ENCODE assay signal across 30 cellular contexts in genomic region chr2:3073721-3074120, GRCh38.
"Had no signal": no experiment of that assay in that cellular context is flagged by ENCODE, and none has a peak within 500 bp of the region (broad histone marks: within the 10 kb centered on the region; RNA-seq: fewer than 3 reads in every experiment).

No MANE protein-coding gene starts in this region.

- H2AFZ ChIP-seq: hepatocyte had no signal

- H3K4me3 ChIP-seq: adrenal gland, body of pancreas, breast epithelium, cardiac muscle cell, colonic mucosa, gastroesophageal sphincter, heart right ventricle, hepatocyte had no signal

- DNase-seq: activated CD4-positive, alpha-beta T cell treated with anti-CD3 and anti-CD28 coated beads for 1 hour; activated CD4-positive, alpha-beta T cell treated with anti-CD3 and anti-CD28 coated beads for 4 hours; activated CD4-positive, alpha-beta T cell treated with anti-CD3 and anti-CD28 coated beads, Interleukin-2, amount 10 ng/mL, durations not matched to agents 7 days and 5 days; activated CD4-positive, alpha-beta T cell treated with anti-CD3 and anti-CD28 coated beads, Interleukin-2, amount 50 U/mL, for 4 hours; activated CD8-positive, alpha-beta memory T cell treated with anti-CD3 and anti-CD28 coated beads for 24 hours; activated CD8-positive, alpha-beta T cell treated with anti-CD3 and anti-CD28 coated beads for 36 hours; activated effector memory CD4-positive, alpha-beta T cell treated with anti-CD3 and anti-CD28 coated beads, Interleukin-2, amount 50 U/mL, for 16 hours; activated naive CD4-positive, alpha-beta T cell treated with anti-CD3 and anti-CD28 coated beads for 36 hours; activated naive CD8-positive, alpha-beta T cell treated with anti-CD3 and anti-CD28 coated beads for 36 hours; activated naive CD8-positive, alpha-beta T cell treated with anti-CD3 and anti-CD28 coated beads, Interleukin-2, amount 50 U/mL, for 24 hours; activated T-cell treated with anti-CD3 and anti-CD28 coated beads, Interleukin-2, amount 50 U/mL, for 4 hours; adrenal gland; aorta; body of pancreas; central memory CD4-positive, alpha-beta T cell; cerebellar nuclear complex; colonic mucosa; effector CD8-positive, alpha-beta T cell; foreskin keratinocyte; heart right ventricle; T-helper 2 cell had no signal

- H3K9me3 ChIP-seq: adrenal gland, body of pancreas, breast epithelium, colonic mucosa, gastroesophageal sphincter, heart right ventricle had no signal

- H3K27ac Mint-ChIP-seq: activated CD4-positive, alpha-beta T cell treated with anti-CD3 and anti-CD28 coated beads, Interleukin-2, amount 10 ng/mL, durations not matched to agents 7 days and 5 days; activated CD8-positive, alpha-beta T cell treated with anti-CD3 and anti-CD28 coated beads for 36 hours; activated naive CD4-positive, alpha-beta T cell treated with anti-CD3 and anti-CD28 coated beads for 36 hours; activated naive CD4-positive, alpha-beta T cell treated with anti-CD3 and anti-CD28 coated beads, Interleukin-2, amount 50 U/mL, for 24 hours; activated naive CD8-positive, alpha-beta T cell treated with anti-CD3 and anti-CD28 coated beads for 36 hours; activated naive CD8-positive, alpha-beta T cell treated with anti-CD3 and anti-CD28 coated beads, Interleukin-2, amount 50 U/mL, for 24 hours; activated T-helper 17 cell treated with anti-CD3 and anti-CD28 coated beads, Interleukin-2, amount 50 U/mL, for 72 hours; WTC11 had no signal

- H3K36me3 Mint-ChIP-seq: activated naive CD4-positive, alpha-beta T cell treated with anti-CD3 and anti-CD28 coated beads, Interleukin-2, amount 50 U/mL, for 24 hours; activated naive CD8-positive, alpha-beta T cell treated with anti-CD3 and anti-CD28 coated beads for 36 hours; WTC11 had no signal

- H3K27ac ChIP-seq: adrenal gland, body of pancreas, breast epithelium, cardiac muscle cell, colonic mucosa, foreskin keratinocyte, gastroesophageal sphincter, heart right ventricle, hepatocyte, VCaP had no signal

- H3K4me1 ChIP-seq: adrenal gland, body of pancreas, breast epithelium, colonic mucosa, foreskin keratinocyte, gastroesophageal sphincter had no signal

- ATAC-seq: activated CD8-positive, alpha-beta T cell treated with anti-CD3 and anti-CD28 coated beads for 36 hours; activated naive CD8-positive, alpha-beta T cell treated with anti-CD3 and anti-CD28 coated beads, Interleukin-2, amount 50 U/mL, for 24 hours; activated T-cell treated with anti-CD3 and anti-CD28 coated beads, Interleukin-2, amount 50 U/mL, for 4 hours; activated T-helper 17 cell treated with anti-CD3 and anti-CD28 coated beads, Interleukin-2, amount 50 U/mL, for 72 hours; body of pancreas; esophagus mucosa; foreskin keratinocyte; gastroesophageal sphincter; heart right ventricle; WTC11 had no signal

- H3K27me3 Mint-ChIP-seq: activated CD4-positive, alpha-beta T cell treated with anti-CD3 and anti-CD28 coated beads, Interleukin-2, amount 10 ng/mL, durations not matched to agents 7 days and 5 days; activated CD8-positive, alpha-beta T cell treated with anti-CD3 and anti-CD28 coated beads for 36 hours; activated naive CD4-positive, alpha-beta T cell treated with anti-CD3 and anti-CD28 coated beads, Interleukin-2, amount 50 U/mL, for 24 hours; activated naive CD8-positive, alpha-beta T cell treated with anti-CD3 and anti-CD28 coated beads for 36 hours had no signal

- H3K36me3 ChIP-seq: adrenal gland, breast epithelium, cardiac muscle cell, colonic mucosa, gastroesophageal sphincter, heart right ventricle had no signal

- H3K4me1 Mint-ChIP-seq: activated CD4-positive, alpha-beta T cell treated with anti-CD3 and anti-CD28 coated beads, Interleukin-2, amount 10 ng/mL, durations not matched to agents 7 days and 5 days; activated naive CD4-positive, alpha-beta T cell treated with anti-CD3 and anti-CD28 coated beads, Interleukin-2, amount 50 U/mL, for 24 hours; activated naive CD8-positive, alpha-beta T cell treated with anti-CD3 and anti-CD28 coated beads for 36 hours; activated naive CD8-positive, alpha-beta T cell treated with anti-CD3 and anti-CD28 coated beads, Interleukin-2, amount 50 U/mL, for 24 hours; activated T-helper 17 cell treated with anti-CD3 and anti-CD28 coated beads, Interleukin-2, amount 50 U/mL, for 72 hours had no signal

- H3K4me3 Mint-ChIP-seq: activated CD4-positive, alpha-beta T cell treated with anti-CD3 and anti-CD28 coated beads, Interleukin-2, amount 10 ng/mL, durations not matched to agents 7 days and 5 days; activated CD8-positive, alpha-beta T cell treated with anti-CD3 and anti-CD28 coated beads for 36 hours; activated naive CD4-positive, alpha-beta T cell treated with anti-CD3 and anti-CD28 coated beads for 36 hours; activated naive CD4-positive, alpha-beta T cell treated with anti-CD3 and anti-CD28 coated beads, Interleukin-2, amount 50 U/mL, for 24 hours; activated naive CD8-positive, alpha-beta T cell treated with anti-CD3 and anti-CD28 coated beads for 36 hours; activated naive CD8-positive, alpha-beta T cell treated with anti-CD3 and anti-CD28 coated beads, Interleukin-2, amount 50 U/mL, for 24 hours; activated T-cell treated with anti-CD3 and anti-CD28 coated beads, Interleukin-2, amount 50 U/mL, for 4 hours; activated T-helper 17 cell treated with anti-CD3 and anti-CD28 coated beads, Interleukin-2, amount 50 U/mL, for 72 hours; WTC11 had no signal

- H3K9me3 Mint-ChIP-seq: activated CD4-positive, alpha-beta T cell treated with anti-CD3 and anti-CD28 coated beads, Interleukin-2, amount 10 ng/mL, durations not matched to agents 7 days and 5 days; activated CD8-positive, alpha-beta T cell treated with anti-CD3 and anti-CD28 coated beads for 36 hours; activated naive CD4-positive, alpha-beta T cell treated with anti-CD3 and anti-CD28 coated beads for 36 hours; activated naive CD4-positive, alpha-beta T cell treated with anti-CD3 and anti-CD28 coated beads, Interleukin-2, amount 50 U/mL, for 24 hours; activated naive CD8-positive, alpha-beta T cell treated with anti-CD3 and anti-CD28 coated beads for 36 hours; activated naive CD8-positive, alpha-beta T cell treated with anti-CD3 and anti-CD28 coated beads, Interleukin-2, amount 50 U/mL, for 24 hours; activated T-cell treated with anti-CD3 and anti-CD28 coated beads, Interleukin-2, amount 50 U/mL, for 4 hours; activated T-helper 17 cell treated with anti-CD3 and anti-CD28 coated beads, Interleukin-2, amount 50 U/mL, for 72 hours had no signal

- H3K27me3 ChIP-seq: adrenal gland, body of pancreas, cardiac muscle cell, colonic mucosa, foreskin keratinocyte, hepatocyte had no signal

- H3K4me2 ChIP-seq: hepatocyte had no signal

- H3K79me2 ChIP-seq: hepatocyte had no signal
